8 cellular contexts compared by ENCODE assay signal in genomic region chr6:31403283-31403989, GRCh38. TPM values are rescaled to one million over a fixed set of nuclear protein-coding genes. Genes with fewer than 3 reads are reported as not detected.
DNase-seq lines count a peak whose midpoint lies in the region; ATAC-seq, FAIRE-seq and TF ChIP-seq lines count a peak whose summit lies in the region.

Gene MICA (plus strand): TSS chr6:31403595. CDS start chr6:31403633, 38 bp downstream.

- DNase-seq in WERI-Rb-1 (peak; percentile 88), bronchial epithelial cell (ENCODE audit: low read depth) (peak; percentile 86), iPS-NIHi11 (ENCODE audit: low spot score) (peak; percentile 95), NCI-H1694 treated with DMSO at 0.1 percent for 48 hours (lab: John Stamatoyannopoulos, UW) (no peak)

- no peaks in the 10 kb centered on the region for H3K9me3 Mint-ChIP-seq in IgD-negative memory B cell

- 0 out of 2 replicates have a peak, but pooled peaks have one; percentile 9 for TF ChIP-seq CTCF in WERI-Rb-1 (IDR thresholded peaks at IDR 0.05; ENCODE audit: low read depth, low read length)
- TF ChIP-seq CTCF in bronchial epithelial cell (IDR thresholded peaks at IDR 0.05; ENCODE audit: insufficient read depth, low read length, severe bottlenecking), result no peak

- H3K4me1 ChIP-seq in BLaER1 treated with 17β-estradiol and CSF1 and Interleukin-3, amounts not matched to agents 10 nM and 100 nM, result peaks cover 49 to 64% (median 54%) of the 10 kb centered on the region in 10 experiments
- H3K4me1 ChIP-seq in skeletal muscle tissue (ENCODE audit: control insufficient read depth in 3 of 3, insufficient read depth in 3 of 3, low read length in 3 of 3), result peaks cover 16 to 50% (median 22%) of the 10 kb centered on the region in 3 donors

- H4K20me1 ChIP-seq in BLaER1 treated with 17β-estradiol and CSF1 and Interleukin-3, amounts not matched to agents 10 nM and 100 nM, result peaks cover 43 to 60% (median 54%) of the 10 kb centered on the region in 11 experiments; a peak in 21 of 22 replicates

- peaks cover 1% of the 10 kb centered on the region for H3K27me3 Mint-ChIP-seq in IgD-negative memory B cell

- peak within 1 kb of the TSS; percentile 59 to 90 (median 80) for H3K4me3 ChIP-seq in BLaER1 treated with 17β-estradiol and CSF1 and Interleukin-3, amounts not matched to agents 10 nM and 100 nM
- H3K4me3 ChIP-seq in WERI-Rb-1 (ENCODE audit: low read depth, low read length), result peak within 1 kb of the TSS; percentile 61
- peak within 1 kb of the TSS; percentile 86 for H3K4me3 ChIP-seq in bronchial epithelial cell (ENCODE audit: low read depth, low read length)
- H3K4me3 ChIP-seq in skeletal muscle tissue (ENCODE audit: low read length in 3 of 3), result peak within 1 kb of the TSS; percentile 71 to 85 (median 80)

- FAIRE-seq in bronchial epithelial cell (lab: Jason Lieb, UNC), result no peak

- ATAC-seq in GM19463 (IDR thresholded peaks at IDR 0.05; ENCODE audit: unreplicated experiment), result peak; percentile 63

- peak within 1 kb of the TSS; percentile 63 to 92 (median 80) for H3K9ac ChIP-seq in BLaER1 treated with 17β-estradiol and CSF1 and Interleukin-3, amounts not matched to agents 10 nM and 100 nM
- H3K9ac ChIP-seq in skeletal muscle tissue (ENCODE audit: low read depth in 1 of 3, low read length in 3 of 3), result peak within 1 kb of the TSS; percentile 76 to 79 (median 76)

- H3K4me3 Mint-ChIP-seq in IgD-negative memory B cell, result peak within 1 kb of the TSS; percentile 84 to 92 (median 90)

- H3K36me3 Mint-ChIP-seq in IgD-negative memory B cell, result peaks cover 2% of the 10 kb centered on the region

- H3K9me3 ChIP-seq in BLaER1 treated with 17β-estradiol and CSF1 and Interleukin-3, amounts not matched to agents 10 nM and 100 nM (replicated peaks in 1 of 11), result peaks cover 0 to 5% (median 0%) of the 10 kb centered on the region in 11 experiments; a peak in 1 of 22 replicates
- peaks cover 20% of the 10 kb centered on the region for H3K9me3 ChIP-seq in WERI-Rb-1 (ENCODE audit: severe bottlenecking)
- no peaks in the 10 kb centered on the region for H3K9me3 ChIP-seq in skeletal muscle tissue (ENCODE audit: control insufficient read depth in 3 of 3, low read length in 3 of 3)

- H3K4me1 Mint-ChIP-seq in IgD-negative memory B cell, result peaks cover 51 to 58% (median 52%) of the 10 kb centered on the region in 3 donors

- H3K27ac ChIP-seq in BLaER1 treated with 17β-estradiol and CSF1 and Interleukin-3, amounts not matched to agents 10 nM and 100 nM, result peak within 1 kb of the TSS in 10 of 11 experiments; percentile 18 to 92 (median 54); a peak in 19 of 22 replicates
- H3K27ac ChIP-seq in WERI-Rb-1 (no peak within 1 kb of the TSS), skeletal muscle tissue (ENCODE audit: low read depth, low read length) (peak within 1 kb of the TSS; percentile 73)

- H3K36me3 ChIP-seq in BLaER1 treated with 17β-estradiol and CSF1 and Interleukin-3, amounts not matched to agents 10 nM and 100 nM, result peaks cover 0 to 16% (median 6%) of the 10 kb centered on the region in 11 experiments; a peak in 8 of 22 replicates
- H3K36me3 ChIP-seq in WERI-Rb-1 (no peaks in the 10 kb centered on the region), bronchial epithelial cell (ENCODE audit: control insufficient read depth, insufficient read depth, low read length) (no peaks in the 10 kb centered on the region), skeletal muscle tissue (ENCODE audit: control insufficient read depth in 3 of 3, insufficient read depth in 3 of 3, low read length in 3 of 3) (no peaks in the 10 kb centered on the region)

- H3K4me2 ChIP-seq in BLaER1 treated with 17β-estradiol and CSF1 and Interleukin-3, amounts not matched to agents 10 nM and 100 nM, result peak within 1 kb of the TSS; percentile 94 to 99 (median 98)

- no peaks in the 10 kb centered on the region for H3K27me3 ChIP-seq in BLaER1 treated with 17β-estradiol and CSF1 and Interleukin-3, amounts not matched to agents 10 nM and 100 nM
- H3K27me3 ChIP-seq in WERI-Rb-1 (ENCODE audit: insufficient read depth, low read depth, severe bottlenecking) (no peaks in the 10 kb centered on the region), bronchial epithelial cell (ENCODE audit: control insufficient read depth, insufficient read depth, low read length) (no peaks in the 10 kb centered on the region), skeletal muscle tissue (ENCODE audit: control insufficient read depth in 3 of 3, insufficient read depth in 3 of 3, low read length in 3 of 3) (peaks cover 0 to 7% (median 0%) of the 10 kb centered on the region in 3 donors)

- peak within 1 kb of the TSS; percentile 40 to 89 (median 86) for H3K27ac Mint-ChIP-seq in IgD-negative memory B cell

RNA-seq across cellular contexts. Expression of gene MICA, which starts in this region (rescaled TPM):
- 9.2 TPM for polyA plus RNA-seq in IgD-negative memory B cell
- 47.6 and 51.6 TPM in 2 replicates for total RNA-seq in bronchial epithelial cell
- 5.2 TPM for total RNA-seq in skeletal muscle tissue
